In genomic region chr15:49734089-49734488, GRCh38 we compare ENCODE assay signal across 8 cellular contexts.
A peak's percentile ranks its signal among the peaks of the same experiment; 100 is the strongest.
DNase-seq lines count a peak whose midpoint lies in the region; ATAC-seq, FAIRE-seq and TF ChIP-seq lines count a peak whose summit lies in the region.
"Not testable (repeated sequence)": the region's sequence is repeated elsewhere in the genome, so short reads cannot be mapped to it uniquely, and the experiment has no call there.

No MANE protein-coding gene starts in this region.

- TF ChIP-seq POLR2A in HepG2 (IDR thresholded peaks at IDR 0.05; ENCODE audit: insufficient read depth in 1 of 2, low read depth in 2 of 2, low read length in 2 of 2); transverse colon (IDR thresholded peaks at IDR 0.05): not testable (repeated sequence)

- peak; percentile 64; the same call in 2 of the 3 replicates for ATAC-seq in RWPE2 (ENCODE audit: low read depth)
- ATAC-seq in HepG2, result not testable (repeated sequence)

- H4K20me1 ChIP-seq in HepG2 (ENCODE audit: insufficient read depth, low read length), result not testable (repeated sequence)

- H3K36me3 ChIP-seq in Caco-2 (ENCODE audit: control insufficient read depth, insufficient read depth, low read length); RWPE2 (ENCODE audit: low read depth); endodermal cell (ENCODE audit: control insufficient read depth, insufficient read depth, low read length); HepG2 (replicated peaks in 1 of 2; ENCODE audit: control insufficient read depth in 1 of 2, insufficient read depth in 2 of 2, low read length in 2 of 2); transverse colon: not testable (repeated sequence)

- intact Hi-C loops in Caco-2 (cut with micrococcal nuclease; ENCODE audit: unreplicated experiment), result loop anchor here (5.0 kb wide), 1 partner anchor 108 kb away; no protein-coding TSS in a partner anchor
- intact Hi-C loops in HepG2 (cut with micrococcal nuclease; ENCODE audit: unreplicated experiment); transverse colon (cut with DNase I; ENCODE audit: low total_unique reads): not testable (repeated sequence)

- not testable (repeated sequence) for H3K79me2 ChIP-seq in HepG2 (ENCODE audit: insufficient read depth, low read length)

- not testable (repeated sequence) for H3K9me3 ChIP-seq in Caco-2; RWPE2 (ENCODE audit: severe bottlenecking); endodermal cell (ENCODE audit: control insufficient read depth, low read length); HepG2 (ENCODE audit: low read length); transverse colon

- WGBS in endodermal cell (ENCODE audit: insufficient coverage in 1 of 2, insufficient read length in 1 of 2), 2 experiments, result 93 to 100% methylated on average over 1 of the region's 1 CpG
- 0% methylated on average over 1 of the region's 1 CpG for WGBS in HepG2 (ENCODE audit: low lambda C conversion rate)
- WGBS in transverse colon (ENCODE audit: low coverage in 1 of 2), 2 donors, result 43 to 59% methylated on average over 1 of the region's 1 CpG

- CTCF ChIA-PET in Caco-2 (lab: Charles Lee); HepG2 (lab: Yijun Ruan, JAX; ENCODE audit: low intra/inter-chr PET ratio, low total read pairs): not testable (repeated sequence)

- not testable (repeated sequence) for H3K36me3 Mint-ChIP-seq in Caco-2 (ENCODE audit: insufficient read depth, unreplicated experiment); endodermal cell (ENCODE audit: low read depth)

- H3K4me3 ChIP-seq in Caco-2 (ENCODE audit: low read depth, low read length); LNCaP clone FGC (ENCODE audit: low read depth, low read length); RWPE2 (ENCODE audit: severe bottlenecking); endodermal cell (ENCODE audit: low read length); HepG2 (replicated peaks in 1 of 3; ENCODE audit: insufficient read depth in 1 of 3, low read depth in 2 of 3, low read length in 3 of 3); transverse colon: not testable (repeated sequence)

- FAIRE-seq in HepG2 (lab: Jason Lieb, UNC), result peak; percentile 12

- not testable (repeated sequence) for TF ChIP-seq RAD21 in HepG2 (CRISPR knock-in tag; IDR thresholded peaks at IDR 0.05)

- H3K4me2 ChIP-seq in HepG2 (ENCODE audit: low read depth, low read length), result not testable (repeated sequence)

- not testable (repeated sequence) for TF ChIP-seq EP300 in HepG2 (IDR thresholded peaks at IDR 0.05; ENCODE audit: low read depth in 2 of 2, low read length in 2 of 2); HepG2 (CRISPR knock-in tag; IDR thresholded peaks at IDR 0.05; ENCODE audit: borderline replicate concordance); transverse colon (IDR thresholded peaks at IDR 0.05; ENCODE audit: low read depth)

- not testable (repeated sequence) for TF ChIP-seq CTCF in Caco-2 (IDR thresholded peaks at IDR 0.05; ENCODE audit: insufficient read depth in 1 of 2, low read depth in 1 of 2, low read length in 1 of 2, severe bottlenecking in 1 of 2, unreplicated experiment in 1 of 2); LNCaP clone FGC (IDR thresholded peaks at IDR 0.05; ENCODE audit: control insufficient read depth, extremely low read depth, insufficient read depth); RWPE2 (IDR thresholded peaks at IDR 0.05; ENCODE audit: poor library complexity, severe bottlenecking); endodermal cell (conservative IDR thresholded peaks at IDR 0.05); HepG2 (CRISPR knock-in tag; IDR thresholded peaks at IDR 0.05); transverse colon (IDR thresholded peaks at IDR 0.05)

- H3K27me3 ChIP-seq in Caco-2 (replicated peaks; ENCODE audit: control insufficient read depth, insufficient read depth, low read length); RWPE2 (ENCODE audit: insufficient read depth, poor library complexity, severe bottlenecking); endodermal cell (ENCODE audit: control insufficient read depth, insufficient read depth, low read length, poor library complexity, severe bottlenecking); HepG2 (ENCODE audit: control insufficient read depth in 1 of 2, insufficient read depth in 2 of 2, low read length in 2 of 2); transverse colon: not testable (repeated sequence)

- not testable (repeated sequence) for H2AFZ ChIP-seq in HepG2 (ENCODE audit: low read length)

- H3K27ac Mint-ChIP-seq in Caco-2 (ENCODE audit: unreplicated experiment) (peak overlapping the region; percentile 48), endodermal cell (peak overlapping the region; percentile 31)

- H3K4me3 Mint-ChIP-seq in Caco-2 (ENCODE audit: unreplicated experiment); endodermal cell: not testable (repeated sequence)

- not testable (repeated sequence) for H3K27me3 Mint-ChIP-seq in Caco-2 (ENCODE audit: insufficient read depth, unreplicated experiment); endodermal cell (ENCODE audit: insufficient read depth)

- in situ Hi-C loops in HepG2 (cut with HindIII; ENCODE audit: extremely low pct_ligation_motif_present, low pct_unique_long_range_greater_than_20kb); transverse colon (cut with MboI; ENCODE audit: low pct_ligation_motif_present in 1 of 4, low pct_unique_long_range_greater_than_20kb in 1 of 4, low sequenced_read_pairs in 3 of 4): not testable (repeated sequence)

- DNase-seq in Caco-2; RWPE2 (ENCODE audit: low spot score); endodermal cell: not testable (repeated sequence)
- peak; percentile 81 for DNase-seq in LNCaP clone FGC (ENCODE audit: low read depth)
- peak; percentile 64 for DNase-seq in NCI-H69 (lab: John Stamatoyannopoulos, UW)
- DNase-seq in HepG2 (ENCODE audit: low spot score), result peak; percentile 3
- DNase-seq in mucosa of gallbladder (ENCODE audit: low spot score), result peak; percentile 56
- DNase-seq in transverse colon, result peak; percentile 57

- not testable (repeated sequence) for H3K9ac ChIP-seq in endodermal cell (ENCODE audit: extremely low read depth, low read length, poor library complexity, severe bottlenecking); HepG2 (ENCODE audit: insufficient read depth, low read depth, low read length)

- H3K4me1 ChIP-seq in Caco-2, result peaks cover 33% of the 10 kb centered on the region
- H3K4me1 ChIP-seq in RWPE2 (ENCODE audit: insufficient read depth, poor library complexity, severe bottlenecking); HepG2 (ENCODE audit: insufficient read depth, low read length): not testable (repeated sequence)
- H3K4me1 ChIP-seq in endodermal cell (ENCODE audit: control insufficient read depth, insufficient read depth, low read length), result peaks cover 10% of the 10 kb centered on the region
- peaks cover 0 to 31% (median 13%) of the 10 kb centered on the region in 4 donors for H3K4me1 ChIP-seq in transverse colon

- peaks cover 13% of the 10 kb centered on the region for H3K9me3 Mint-ChIP-seq in Caco-2 (ENCODE audit: unreplicated experiment)
- H3K9me3 Mint-ChIP-seq in endodermal cell, result not testable (repeated sequence)

- H3K27ac ChIP-seq in RWPE2 (ENCODE audit: poor library complexity, severe bottlenecking); endodermal cell (ENCODE audit: low read depth, low read length); HepG2 (ENCODE audit: extremely low read length, insufficient read depth, low read length): not testable (repeated sequence)
- peak overlapping the region in 1 of 4 donors; percentile 29 for H3K27ac ChIP-seq in transverse colon

- POLR2A ChIA-PET in Caco-2 (lab: Charles Lee); HepG2 (lab: Yijun Ruan, JAX): not testable (repeated sequence)

- H3K4me1 Mint-ChIP-seq in Caco-2 (ENCODE audit: low read depth, unreplicated experiment) (peaks cover 26% of the 10 kb centered on the region), endodermal cell (peaks cover 41% of the 10 kb centered on the region)

- BruUV-seq in Caco-2 (replicated peaks; lab: Mats Ljungman, UMichigan); HepG2 (replicated peaks; lab: Mats Ljungman, UMichigan): not testable (repeated sequence)

TF ChIP-seq in HepG2, 621 proteins besides CTCF, POLR2A, EP300 and RAD21:
- TF ChIP-seq PPARG (CRISPR knock-in tag; conservative IDR thresholded peaks at IDR 0.05), result peak; percentile 39; the same call in 1 of the 2 replicates
